ENCODE assay signal across 20 cellular contexts in genomic region chr6:19664878-19665715, GRCh38.
"Had no signal": no experiment of that assay in that cellular context is flagged by ENCODE, and none has a peak within 500 bp of the region (broad histone marks: within the 10 kb centered on the region; RNA-seq: fewer than 3 reads in every experiment).

No MANE protein-coding gene starts in this region.

- H3K4me1 Mint-ChIP-seq: activated CD4-positive, alpha-beta memory T cell treated with anti-CD3 and anti-CD28 coated beads, Interleukin-2, amount 10 ng/mL, durations not matched to agents 7 days and 5 days; activated CD4-positive, alpha-beta T cell treated with anti-CD3 and anti-CD28 coated beads for 36 hours; memory B cell; naive thymus-derived CD8-positive, alpha-beta T cell; stimulated activated naive CD8-positive, alpha-beta T cell treated with anti-CD3 and anti-CD28 coated beads, Interleukin-15, amount 100 ng/mL, for 72 hours had no signal

- H3K27ac Mint-ChIP-seq: activated CD4-positive, alpha-beta memory T cell treated with anti-CD3 and anti-CD28 coated beads, Interleukin-2, amount 10 ng/mL, durations not matched to agents 7 days and 5 days; activated CD4-positive, alpha-beta T cell treated with anti-CD3 and anti-CD28 coated beads for 36 hours; activated T-cell treated with anti-CD3 and anti-CD28 coated beads, Interleukin-2, amount 50 U/mL, for 24 hours; memory B cell; naive thymus-derived CD8-positive, alpha-beta T cell; stimulated activated naive CD8-positive, alpha-beta T cell treated with anti-CD3 and anti-CD28 coated beads, Interleukin-15, amount 100 ng/mL, for 72 hours had no signal

- H3K9me3 ChIP-seq: adrenal gland, body of pancreas, sigmoid colon, spleen, testis had no signal

- DNase-seq: activated CD4-positive, alpha-beta memory T cell treated with anti-CD3 and anti-CD28 coated beads, Interleukin-2, amount 10 ng/mL, durations not matched to agents 7 days and 5 days; activated CD4-positive, alpha-beta T cell treated with anti-CD3 and anti-CD28 coated beads for 36 hours; activated effector memory CD4-positive, alpha-beta T cell treated with Interleukin-2 at 50 U/mL for 16 hours; activated naive CD4-positive, alpha-beta T cell treated with anti-CD3 and anti-CD28 coated beads, Interleukin-2, amount 50 U/mL, for 16 hours; activated T-cell treated with anti-CD3 and anti-CD28 coated beads, Interleukin-2, amount 50 U/mL, for 24 hours; adrenal gland; body of pancreas; caudate nucleus; foreskin fibroblast; hypothalamus; kidney glomerular epithelial cell; left ventricle myocardium superior; naive thymus-derived CD8-positive, alpha-beta T cell; sigmoid colon; spleen; stimulated activated naive CD8-positive, alpha-beta T cell treated with anti-CD3 and anti-CD28 coated beads, Interleukin-15, amount 100 ng/mL, for 72 hours; T-helper 2 cell; testis had no signal

- ATAC-seq: activated CD4-positive, alpha-beta T cell treated with anti-CD3 and anti-CD28 coated beads for 36 hours; body of pancreas; esophagus mucosa; left ventricle myocardium superior; naive thymus-derived CD8-positive, alpha-beta T cell; stimulated activated naive CD8-positive, alpha-beta T cell treated with anti-CD3 and anti-CD28 coated beads, Interleukin-15, amount 100 ng/mL, for 72 hours had no signal

- H3K27me3 Mint-ChIP-seq: activated CD4-positive, alpha-beta memory T cell treated with anti-CD3 and anti-CD28 coated beads, Interleukin-2, amount 10 ng/mL, durations not matched to agents 7 days and 5 days; activated T-cell treated with anti-CD3 and anti-CD28 coated beads, Interleukin-2, amount 50 U/mL, for 24 hours; memory B cell; naive thymus-derived CD8-positive, alpha-beta T cell; stimulated activated naive CD8-positive, alpha-beta T cell treated with anti-CD3 and anti-CD28 coated beads, Interleukin-15, amount 100 ng/mL, for 72 hours had no signal

- H3K36me3 Mint-ChIP-seq: memory B cell; naive thymus-derived CD8-positive, alpha-beta T cell had no signal

- H3K4me3 Mint-ChIP-seq: activated CD4-positive, alpha-beta memory T cell treated with anti-CD3 and anti-CD28 coated beads, Interleukin-2, amount 10 ng/mL, durations not matched to agents 7 days and 5 days; activated CD4-positive, alpha-beta T cell treated with anti-CD3 and anti-CD28 coated beads for 36 hours; activated T-cell treated with anti-CD3 and anti-CD28 coated beads, Interleukin-2, amount 50 U/mL, for 24 hours; memory B cell; naive thymus-derived CD8-positive, alpha-beta T cell; stimulated activated naive CD8-positive, alpha-beta T cell treated with anti-CD3 and anti-CD28 coated beads, Interleukin-15, amount 100 ng/mL, for 72 hours had no signal

- H3K4me1 ChIP-seq: adrenal gland, spleen, testis had no signal

- H3K27me3 ChIP-seq: adrenal gland, body of pancreas, sigmoid colon, spleen, testis had no signal

- H3K9me3 Mint-ChIP-seq: activated CD4-positive, alpha-beta memory T cell treated with anti-CD3 and anti-CD28 coated beads, Interleukin-2, amount 10 ng/mL, durations not matched to agents 7 days and 5 days; activated T-cell treated with anti-CD3 and anti-CD28 coated beads, Interleukin-2, amount 50 U/mL, for 24 hours had no signal

- H3K4me3 ChIP-seq: adrenal gland, body of pancreas, sigmoid colon, spleen, testis had no signal

- H3K27ac ChIP-seq: adrenal gland, sigmoid colon, spleen, testis had no signal

- H3K36me3 ChIP-seq: adrenal gland, sigmoid colon, spleen had no signal
